23 cellular contexts compared by ENCODE assay signal in genomic region chr6:21064716-21065340, GRCh38.
A peak's percentile ranks its signal among the peaks of the same experiment; 100 is the strongest.
DNase-seq lines count a peak whose midpoint lies in the region; FAIRE-seq and TF ChIP-seq lines count a peak whose summit lies in the region.
"Had no signal": no experiment of that assay in that cellular context is flagged by ENCODE, and none has a peak within 500 bp of the region (broad histone marks: within the 10 kb centered on the region; RNA-seq: fewer than 3 reads in every experiment).

No MANE protein-coding gene starts in this region.

- DNase-seq in GM03348 (ENCODE audit: low spot score) (peak; percentile 40), adipocyte (ENCODE audit: low read depth) (peak; percentile 49), endothelial cell of umbilical vein (ENCODE audit: low read depth, low spot score) (peak; percentile 66), trophoblast cell (peak in 1 of 2 donors; percentile 60), ecto neural progenitor cell (ENCODE audit: low spot score) (no peak), left ventricle myocardium inferior (no peak)
- no peak for DNase-seq in stimulated activated CD4-positive, alpha-beta T cell treated with anti-CD3 and anti-CD28 coated beads, Interleukin-12 subunit alpha, Interleukin-12 subunit beta, amount 100 ng/mL, for 4 hours
- no peak for DNase-seq in activated CD4-positive, alpha-beta T cell treated with anti-CD3 and anti-CD28 coated beads for 1 hour
- DNase-seq: activated B cell treated with CpG ODN at 0.5 μM for 24 hours; activated CD4-positive, alpha-beta memory T cell treated with anti-CD3 and anti-CD28 coated beads, Interleukin-2, amount 10 ng/mL, durations not matched to agents 7 days and 5 days; activated gamma-delta T cell; amniotic stem cell; CD4-positive, CD25-positive, alpha-beta regulatory T cell; effector memory CD8-positive, alpha-beta T cell; esophagus squamous epithelium; glutamatergic neuron; NCI-H510A treated with DMSO at 0.1 percent for 48 hours; nephron progenitor cell; NK-92 treated with Interleukin-12 subunit alpha and Interleukin-12 subunit beta, amount 100 ng/mL, for 24 hours; stimulated activated CD4-positive, alpha-beta T cell treated with anti-CD3 and anti-CD28 coated beads, Interleukin-2, amount 100 ng/mL, for 24 hours; testis had no signal

- CTCF ChIA-PET in endothelial cell of umbilical vein (lab: Charles Lee) = interaction anchor here (1.6 kb wide), 1 partner anchor 14 kb away, joined by 3 read pairs; no protein-coding TSS in a partner anchor

- H3K4me1 ChIP-seq in adipocyte (ENCODE audit: control insufficient read depth, insufficient read depth, low read length) (no peaks in the 10 kb centered on the region), endothelial cell of umbilical vein (ENCODE audit: control insufficient read depth, extremely low read depth, insufficient read depth, low read length) (peaks cover 21% of the 10 kb centered on the region), trophoblast cell (ENCODE audit: control insufficient read depth in 1 of 2, insufficient read depth in 2 of 2, low read length in 2 of 2) (no peaks in the 10 kb centered on the region), left ventricle myocardium inferior (no peaks in the 10 kb centered on the region)
- H3K4me1 ChIP-seq: esophagus squamous epithelium, HAP-1, SJCRH30, testis had no signal

- H3K27ac ChIP-seq in endothelial cell of umbilical vein (ENCODE audit: insufficient read depth, low read depth, low read length) = no peak overlapping the region
- H3K27ac ChIP-seq in trophoblast cell (ENCODE audit: low read depth, low read length) = peak overlapping the region; percentile 44
- H3K27ac ChIP-seq in left ventricle myocardium inferior (replicated peaks) = no peak overlapping the region
- H3K27ac ChIP-seq: esophagus squamous epithelium, SJCRH30, testis had no signal

- no peaks in the 10 kb centered on the region for H3K79me1 ChIP-seq in trophoblast cell (ENCODE audit: low read length)

- no peak overlapping the region for H3K14ac ChIP-seq in trophoblast cell (ENCODE audit: low read length)

- no peak for TF ChIP-seq CTCF in endothelial cell of umbilical vein (IDR thresholded peaks at IDR 0.05; ENCODE audit: extremely low read depth in 1 of 2, insufficient read depth in 1 of 2, low read depth in 1 of 2, low read length in 2 of 2)
- TF ChIP-seq CTCF in left ventricle myocardium inferior (IDR thresholded peaks at IDR 0.05; ENCODE audit: borderline replicate concordance) = no peak

- no peak overlapping the region for H4K8ac ChIP-seq in trophoblast cell (ENCODE audit: low read depth, low read length)

- no peak overlapping the region for H3K18ac ChIP-seq in trophoblast cell (ENCODE audit: low read length)

- no peak overlapping the region for H4K91ac ChIP-seq in trophoblast cell (ENCODE audit: low read depth, low read length)

- no peak overlapping the region for H4K12ac ChIP-seq in trophoblast cell (ENCODE audit: low read depth, low read length)

- H3K9me3 ChIP-seq in adipocyte (ENCODE audit: control insufficient read depth, low read length) (peaks cover 6% of the 10 kb centered on the region), endothelial cell of umbilical vein (replicated peaks; ENCODE audit: control insufficient read depth, insufficient read depth, low read length) (no peaks in the 10 kb centered on the region), trophoblast cell (ENCODE audit: insufficient read depth, low read depth, low read length) (no peaks in the 10 kb centered on the region), left ventricle myocardium inferior (replicated peaks) (peaks cover 14% of the 10 kb centered on the region)
- H3K9me3 ChIP-seq: esophagus squamous epithelium, SJCRH30, testis had no signal

- no peak overlapping the region for H3K23ac ChIP-seq in trophoblast cell (ENCODE audit: low read length)

- H3K9me1 ChIP-seq in endothelial cell of umbilical vein (replicated peaks; ENCODE audit: control insufficient read depth, extremely low read depth, insufficient read depth, low read length) = no peaks in the 10 kb centered on the region

- H2BK120ac ChIP-seq in trophoblast cell (ENCODE audit: insufficient read depth, low read length, poor library complexity) = no peak overlapping the region

- POLR2A ChIA-PET in endothelial cell of umbilical vein (lab: Charles Lee) = no interaction called here

- no peak for FAIRE-seq in endothelial cell of umbilical vein (lab: Jason Lieb, UNC)

- H3K4me3 ChIP-seq in adipocyte (ENCODE audit: low read length) = no peak overlapping the region
- no peak overlapping the region for H3K4me3 ChIP-seq in endothelial cell of umbilical vein (replicated peaks in 1 of 3; ENCODE audit: insufficient read depth in 1 of 3, low read depth in 1 of 3, low read length in 3 of 3)
- H3K4me3 ChIP-seq in trophoblast cell (ENCODE audit: low read depth, low read length) = no peak overlapping the region
- no peak overlapping the region for H3K4me3 ChIP-seq in left ventricle myocardium inferior
- H3K4me3 ChIP-seq: esophagus squamous epithelium, HAP-1, SJCRH30, testis had no signal

- no TSS peak for BruUV-seq in endothelial cell of umbilical vein (replicated peaks; lab: Mats Ljungman, UMichigan)

- no peak overlapping the region for H3K4ac ChIP-seq in trophoblast cell (ENCODE audit: low read depth, low read length)

- no peak overlapping the region for H3K9ac ChIP-seq in adipocyte (ENCODE audit: low read length)
- no peak overlapping the region for H3K9ac ChIP-seq in endothelial cell of umbilical vein (replicated peaks; ENCODE audit: extremely low read depth, insufficient read depth, low read length)
- no peak overlapping the region for H3K9ac ChIP-seq in trophoblast cell (ENCODE audit: low read length)

- no peaks in the 10 kb centered on the region for H3K79me2 ChIP-seq in endothelial cell of umbilical vein (ENCODE audit: control insufficient read depth, insufficient read depth, low read length)
- no peaks in the 10 kb centered on the region for H3K79me2 ChIP-seq in trophoblast cell (ENCODE audit: control insufficient read depth, insufficient read depth, low read length, poor library complexity)

- H3K36me3 ChIP-seq in adipocyte (ENCODE audit: control insufficient read depth, insufficient read depth, low read length, severe bottlenecking) (no peaks in the 10 kb centered on the region), endothelial cell of umbilical vein (ENCODE audit: control insufficient read depth in 2 of 2, extremely low read depth in 1 of 2, insufficient read depth in 2 of 2, low read length in 2 of 2) (no peaks in the 10 kb centered on the region), trophoblast cell (ENCODE audit: control insufficient read depth in 1 of 2, insufficient read depth in 2 of 2, low read length in 2 of 2) (no peaks in the 10 kb centered on the region), left ventricle myocardium inferior (peaks cover 10% of the 10 kb centered on the region)
- H3K36me3 ChIP-seq: HAP-1, SJCRH30 had no signal

- intact Hi-C loops in endothelial cell of umbilical vein (cut with micrococcal nuclease) (loop anchor here (5.0 kb wide), 2 partner anchors 38 to 63 kb away; no protein-coding TSS in a partner anchor), left ventricle myocardium inferior (cut with micrococcal nuclease) (no loop called here)

- WGBS in trophoblast cell (ENCODE audit: extremely low coverage, insufficient coverage, insufficient read length) = no CpG with 5 or more reads among the region's 1 CpG

- no peak overlapping the region for H2AK5ac ChIP-seq in trophoblast cell (ENCODE audit: low read length)

- H2AFZ ChIP-seq in endothelial cell of umbilical vein (ENCODE audit: low read depth, low read length) = no peak overlapping the region
- no peak overlapping the region for H2AFZ ChIP-seq in trophoblast cell (ENCODE audit: insufficient read depth, low read length, poor library complexity)

- peak overlapping the region; percentile 21 for H2BK5ac ChIP-seq in trophoblast cell (ENCODE audit: low read depth, low read length, poor library complexity)

- dilution Hi-C loops in endothelial cell of umbilical vein (cut with MboI; ENCODE audit: extremely low pct_ligation_motif_present, low sequenced_read_pairs) = no loop called here

- no peaks in the 10 kb centered on the region for H4K20me1 ChIP-seq in endothelial cell of umbilical vein (replicated peaks; ENCODE audit: control insufficient read depth, extremely low read depth, insufficient read depth, low read length)

- TF ChIP-seq POLR2A in endothelial cell of umbilical vein (IDR thresholded peaks at IDR 0.05; ENCODE audit: low read depth, low read length) = no peak

- H2BK12ac ChIP-seq in trophoblast cell (ENCODE audit: low read length) = no peak overlapping the region

- H3K4me2 ChIP-seq in endothelial cell of umbilical vein (ENCODE audit: insufficient read depth, low read length) = no peak overlapping the region
- no peak overlapping the region for H3K4me2 ChIP-seq in trophoblast cell (ENCODE audit: low read length)

- H3K27me3 ChIP-seq in adipocyte (replicated peaks; ENCODE audit: control insufficient read depth, insufficient read depth, low read length) (no peaks in the 10 kb centered on the region), endothelial cell of umbilical vein (ENCODE audit: control insufficient read depth in 2 of 2, insufficient read depth in 2 of 2, low read length in 2 of 2) (no peaks in the 10 kb centered on the region), trophoblast cell (ENCODE audit: insufficient read depth, low read length) (no peaks in the 10 kb centered on the region), left ventricle myocardium inferior (ENCODE audit: low read depth) (no peaks in the 10 kb centered on the region)
- H3K27me3 ChIP-seq: esophagus squamous epithelium, SJCRH30, testis had no signal

TF ChIP-seq in endothelial cell of umbilical vein, 7 proteins besides CTCF, POLR2A, EP300 and RAD21:
- TF ChIP-seq JUN (IDR thresholded peaks at IDR 0.05; ENCODE audit: borderline replicate concordance, insufficient read depth, insufficient read length, low read depth) (no peak), GATA2 (IDR thresholded peaks at IDR 0.05; ENCODE audit: insufficient read depth, insufficient read length, low read depth, low read length) (peak; percentile 45), EZH2 (IDR thresholded peaks at IDR 0.05; ENCODE audit: borderline replicate concordance, low read depth, low read length, severe bottlenecking) (no peak), MAX (IDR thresholded peaks at IDR 0.05; ENCODE audit: insufficient read depth, insufficient read length) (no peak)

Comparison
In these comparisons a context has a peak if more than half of its experiments do, and no peak if none do; other contexts are left out.
1. DNase-seq: peak in GM03348 (single experiment), adipocyte (single experiment) and endothelial cell of umbilical vein (single experiment); none in ecto neural progenitor cell (single experiment), left ventricle myocardium inferior (single experiment), stimulated activated CD4-positive, alpha-beta T cell treated with anti-CD3 and anti-CD28 coated beads, Interleukin-12 subunit alpha, Interleukin-12 subunit beta, amount 100 ng/mL, for 4 hours (single experiment) and activated CD4-positive, alpha-beta T cell treated with anti-CD3 and anti-CD28 coated beads for 1 hour (single experiment).